ENCODE assay signal across 21 cellular contexts in genomic region chr7:49763791-49764190, GRCh38. TPM values are rescaled to one million over a fixed set of nuclear protein-coding genes. Genes with fewer than 3 reads are reported as not detected.
A peak's percentile ranks its signal among the peaks of the same experiment; 100 is the strongest.
DNase-seq lines count a peak whose midpoint lies in the region; ATAC-seq, FAIRE-seq and TF ChIP-seq lines count a peak whose summit lies in the region.
"Had no signal": no experiment of that assay in that cellular context is flagged by ENCODE, and none has a peak within 500 bp of the region (broad histone marks: within the 10 kb centered on the region; RNA-seq: fewer than 3 reads in every experiment).

No MANE protein-coding gene starts in this region.

- intact Hi-C loops in thyroid gland (cut with DNase I) = no loop called here

- DNase-seq in GM12892 (ENCODE audit: insufficient read length) (no peak), NAMALWA (ENCODE audit: low spot score) (peak; percentile 14), left kidney (ENCODE audit: low read depth, low spot score) (peak; percentile 9), DMS153 treated with DMSO at 0.1 percent for 48 hours (lab: John Stamatoyannopoulos, UW; ENCODE audit: unreplicated experiment) (no peak), thyroid gland (no peak), GM10248 (ENCODE audit: extremely low spot score) (no peak)
- DNase-seq: DND-41, NCI-H1694 treated with DMSO at 0.1 percent for 48 hours, NCI-H2107, NCI-H510A, NCI-H748 treated with DMSO at 0.1 percent for 48 hours, PC-9, SIG-M5, T-helper 1 cell, T-helper 9 cell had no signal

- WGBS in thyroid gland, 2 donors = 91 to 99% methylated on average over 3 of the region's 3 CpGs

- H3K4me3 ChIP-seq in thyroid gland (replicated peaks in 1 of 3) = no peak overlapping the region
- H3K4me3 ChIP-seq: PC-9 had no signal

- no peaks in the 10 kb centered on the region for H3K36me3 ChIP-seq in thyroid gland

- CTCF ChIA-PET in GM10248 (lab: Yijun Ruan, JAX) = no interaction called here

- H3K27me3 ChIP-seq in thyroid gland = no peaks in the 10 kb centered on the region

- FAIRE-seq in GM12892 (lab: Jason Lieb, UNC) = peak; percentile 79

- TF ChIP-seq POLR2A in GM12892 (IDR thresholded peaks at IDR 0.05; ENCODE audit: low read depth, low read length) = no peak
- no peak for TF ChIP-seq POLR2A in thyroid gland (IDR thresholded peaks at IDR 0.05)

- H3K4me1 ChIP-seq in thyroid gland = no peaks in the 10 kb centered on the region

- no peak for TF ChIP-seq CTCF in thyroid gland (IDR thresholded peaks at IDR 0.05)
- no peak for TF ChIP-seq CTCF in GM10248 (IDR thresholded peaks at IDR 0.05; ENCODE audit: control extremely low read depth, extremely low read depth, low read depth, missing control alignments)

- ATAC-seq in HG02798 (IDR thresholded peaks at IDR 0.05; ENCODE audit: poor library complexity, unreplicated experiment) (peak; percentile 15), HG03135 (IDR thresholded peaks at IDR 0.05; ENCODE audit: unreplicated experiment) (no peak)

- H3K9me3 ChIP-seq in thyroid gland = no peaks in the 10 kb centered on the region

- POLR2A ChIA-PET in GM10248 (lab: Yijun Ruan, JAX) = no interaction called here

- H3K27ac ChIP-seq in thyroid gland = no peak overlapping the region
- H3K27ac ChIP-seq: C4-2B, PC-9, RWPE1 had no signal

RNA-seq across cellular contexts. Expression of gene VWC2, which starts 9.6 kb away (rescaled TPM):
- polyA plus RNA-seq in GM12892 (2012; ENCODE audit: missing spikeins) = not detected
- under 1 TPM in 2 of 4 donors, not detected in 2; 0.25 to 0.63 TPM for total RNA-seq in thyroid gland
- total RNA-seq: A673, G401, PC-9 had no signal

Comparison
In these comparisons a context has a peak if more than half of its experiments do, and no peak if none do; other contexts are left out.
1. DNase-seq: peak in NAMALWA (single experiment) and left kidney (single experiment); none in GM12892 (single experiment), DMS153 treated with DMSO at 0.1 percent for 48 hours (single experiment), thyroid gland (0 of 2) and GM10248 (single experiment).